Comparison of ENCODE assay signal across 14 cellular contexts in the genomic region with DNA sequence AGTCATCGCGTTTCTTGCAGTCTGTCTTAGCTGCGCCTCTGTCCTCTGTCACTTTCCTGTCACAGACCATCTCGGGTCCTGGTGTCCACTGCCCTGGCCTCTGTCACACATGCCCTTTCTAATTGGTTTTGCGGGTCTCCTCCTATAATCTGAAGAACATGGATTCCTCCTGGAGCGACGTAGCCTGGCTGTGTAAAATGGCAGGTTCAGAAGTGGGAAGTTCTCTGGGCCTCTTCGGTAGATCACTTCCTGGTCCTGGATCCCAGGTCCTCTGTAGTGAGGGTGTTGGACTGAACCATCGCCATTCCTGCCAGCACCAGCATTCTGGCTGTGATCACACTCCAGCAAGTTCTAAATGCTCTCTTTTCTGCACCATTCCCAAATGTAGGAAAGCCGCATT. TPM values are rescaled to one million over a fixed set of nuclear protein-coding genes. Genes with fewer than 3 reads are reported as not detected.
A peak's percentile ranks its signal among the peaks of the same experiment; 100 is the strongest.
DNase-seq lines count a peak whose midpoint lies in the region; ATAC-seq and TF ChIP-seq lines count a peak whose summit lies in the region.
"Had no signal": no experiment of that assay in that cellular context is flagged by ENCODE, and none has a peak within 500 bp of the region (broad histone marks: within the 10 kb centered on the region; RNA-seq: fewer than 3 reads in every experiment).

No MANE protein-coding gene starts in this region.

- POLR2A ChIA-PET in naive thymus-derived CD4-positive, alpha-beta T cell (lab: Charles Lee), result no interaction called here
- POLR2A ChIA-PET in CD4-positive, alpha-beta T cell (lab: Charles Lee), result no interaction called here
- POLR2A ChIA-PET in activated CD4-positive, alpha-beta memory T cell treated with anti-CD3 and anti-CD28 coated beads, Interleukin-2, amount 10 ng/mL, durations not matched to agents 7 days and 5 days (lab: Charles Lee), result no interaction called here

- H3K4me3 Mint-ChIP-seq in CD14-positive monocyte, result peak overlapping the region in 1 of 2 donors; percentile 83
- peak overlapping the region in 9 of 10 donors; percentile 21 to 79 (median 62) for H3K4me3 Mint-ChIP-seq in naive thymus-derived CD4-positive, alpha-beta T cell
- no peak overlapping the region for H3K4me3 Mint-ChIP-seq in CD4-positive, alpha-beta T cell
- no peak overlapping the region for H3K4me3 Mint-ChIP-seq in activated CD4-positive, alpha-beta memory T cell treated with anti-CD3 and anti-CD28 coated beads, Interleukin-2, amount 10 ng/mL, durations not matched to agents 7 days and 5 days
- H3K4me3 Mint-ChIP-seq: IgD-negative memory B cell had no signal

- no peak for ATAC-seq in naive thymus-derived CD4-positive, alpha-beta T cell
- no peak for ATAC-seq in CD4-positive, alpha-beta T cell (ENCODE audit: poor library complexity)
- ATAC-seq in mucosa of descending colon, result no peak

- peaks cover 33 to 52% (median 42%) of the 10 kb centered on the region in 3 donors for H3K27me3 Mint-ChIP-seq in CD14-positive monocyte (ENCODE audit: low read depth in 3 of 3)
- peaks cover 29 to 63% (median 46%) of the 10 kb centered on the region in 5 donors for H3K27me3 Mint-ChIP-seq in naive thymus-derived CD4-positive, alpha-beta T cell
- H3K27me3 Mint-ChIP-seq in CD4-positive, alpha-beta T cell, result peaks cover 58% of the 10 kb centered on the region
- H3K27me3 Mint-ChIP-seq in activated CD4-positive, alpha-beta memory T cell treated with anti-CD3 and anti-CD28 coated beads, Interleukin-2, amount 10 ng/mL, durations not matched to agents 7 days and 5 days, result peaks cover 60% of the 10 kb centered on the region

- H3K4me1 ChIP-seq in duodenal mucosa (ENCODE audit: control insufficient read depth in 1 of 2, insufficient read depth in 2 of 2, low read length in 2 of 2), result peaks cover 51 to 52% of the 10 kb centered on the region in 2 donors
- peaks cover 0 to 8% of the 10 kb centered on the region in 2 donors for H3K4me1 ChIP-seq in naive thymus-derived CD4-positive, alpha-beta T cell (ENCODE audit: control insufficient read depth in 2 of 2, insufficient read depth in 2 of 2, low read length in 2 of 2)
- H3K4me1 ChIP-seq in mucosa of descending colon (ENCODE audit: low read depth), result peaks cover 14% of the 10 kb centered on the region
- H3K4me1 ChIP-seq: parathyroid adenoma had no signal

- DNase-seq in CD14-positive monocyte (ENCODE audit: low spot score) (no peak), NCI-H1105 treated with DMSO at 0.1 percent for 48 hours (lab: John Stamatoyannopoulos, UW) (peak; percentile 17), mucosa of descending colon (no peak), HT-29 (ENCODE audit: low spot score) (no peak)
- DNase-seq in naive thymus-derived CD4-positive, alpha-beta T cell, result no peak
- DNase-seq in CD4-positive, alpha-beta T cell, result no peak
- no peak for DNase-seq in activated CD4-positive, alpha-beta memory T cell treated with anti-CD3 and anti-CD28 coated beads, Interleukin-2, amount 10 ng/mL, durations not matched to agents 7 days and 5 days
- DNase-seq: DMS 273 treated with DMSO at 0.1 percent for 48 hours, NCI-H1436 treated with DMSO at 0.1 percent for 48 hours, transverse colon had no signal

- H3K27ac Mint-ChIP-seq in CD14-positive monocyte, result peak overlapping the region in 4 of 7 donors; percentile 33 to 82 (median 56)
- H3K27ac Mint-ChIP-seq in naive thymus-derived CD4-positive, alpha-beta T cell, result no peak overlapping the region
- no peak overlapping the region for H3K27ac Mint-ChIP-seq in CD4-positive, alpha-beta T cell
- H3K27ac Mint-ChIP-seq in activated CD4-positive, alpha-beta memory T cell treated with anti-CD3 and anti-CD28 coated beads, Interleukin-2, amount 10 ng/mL, durations not matched to agents 7 days and 5 days, result no peak overlapping the region
- H3K27ac Mint-ChIP-seq: IgD-negative memory B cell had no signal

- CTCF ChIA-PET in naive thymus-derived CD4-positive, alpha-beta T cell (lab: Charles Lee), result interaction anchor here (1.1 kb wide), 1 partner anchor 9 kb away, joined by 4 read pairs; no protein-coding TSS in a partner anchor
- CTCF ChIA-PET in CD4-positive, alpha-beta T cell (lab: Charles Lee), result no interaction called here
- CTCF ChIA-PET in activated CD4-positive, alpha-beta memory T cell treated with anti-CD3 and anti-CD28 coated beads, Interleukin-2, amount 10 ng/mL, durations not matched to agents 7 days and 5 days (lab: Charles Lee), result no interaction called here

- peaks cover 0 to 2% of the 10 kb centered on the region in 2 donors for H3K36me3 Mint-ChIP-seq in CD14-positive monocyte
- H3K36me3 Mint-ChIP-seq in naive thymus-derived CD4-positive, alpha-beta T cell, result no peaks in the 10 kb centered on the region
- no peaks in the 10 kb centered on the region for H3K36me3 Mint-ChIP-seq in CD4-positive, alpha-beta T cell (ENCODE audit: low read depth)
- H3K36me3 Mint-ChIP-seq in activated CD4-positive, alpha-beta memory T cell treated with anti-CD3 and anti-CD28 coated beads, Interleukin-2, amount 10 ng/mL, durations not matched to agents 7 days and 5 days (ENCODE audit: low read depth), result no peaks in the 10 kb centered on the region
- H3K36me3 Mint-ChIP-seq: IgD-negative memory B cell had no signal

- H3K9me3 ChIP-seq in duodenal mucosa (ENCODE audit: control insufficient read depth in 1 of 2, low read length in 2 of 2) (no peaks in the 10 kb centered on the region), mucosa of descending colon (no peaks in the 10 kb centered on the region)
- no peaks in the 10 kb centered on the region for H3K9me3 ChIP-seq in naive thymus-derived CD4-positive, alpha-beta T cell (ENCODE audit: control insufficient read depth in 2 of 3, low read length in 3 of 3)
- no peaks in the 10 kb centered on the region for H3K9me3 ChIP-seq in CD4-positive, alpha-beta T cell (ENCODE audit: control insufficient read depth, low read length)
- H3K9me3 ChIP-seq: transverse colon had no signal

- H3K4me3 ChIP-seq in duodenal mucosa (ENCODE audit: low read depth in 1 of 2, low read length in 2 of 2), result peak overlapping the region; percentile 61 to 82
- no peak overlapping the region for H3K4me3 ChIP-seq in naive thymus-derived CD4-positive, alpha-beta T cell (ENCODE audit: low read length)
- H3K4me3 ChIP-seq in mucosa of descending colon, result no peak overlapping the region

- TF ChIP-seq CTCF in CD14-positive monocyte (IDR thresholded peaks at IDR 0.05) (no peak), mucosa of descending colon (IDR thresholded peaks at IDR 0.05) (no peak)
- no peak for TF ChIP-seq CTCF in CD4-positive, alpha-beta T cell (IDR thresholded peaks at IDR 0.05)

- H3K27ac ChIP-seq in duodenal mucosa (ENCODE audit: low read depth, low read length), result peak overlapping the region; percentile 87
- no peak overlapping the region for H3K27ac ChIP-seq in naive thymus-derived CD4-positive, alpha-beta T cell (ENCODE audit: low read depth, low read length)
- no peak overlapping the region for H3K27ac ChIP-seq in CD4-positive, alpha-beta T cell (ENCODE audit: low read depth, low read length)
- H3K27ac ChIP-seq: parathyroid adenoma, transverse colon had no signal

- H3K27me3 ChIP-seq in duodenal mucosa (ENCODE audit: control insufficient read depth in 1 of 2, insufficient read depth in 2 of 2, low read length in 2 of 2), result peaks cover 0 to 2% of the 10 kb centered on the region in 2 donors
- no peaks in the 10 kb centered on the region for H3K27me3 ChIP-seq in naive thymus-derived CD4-positive, alpha-beta T cell (ENCODE audit: control insufficient read depth in 2 of 2, insufficient read depth in 2 of 2, low read length in 2 of 2)
- H3K27me3 ChIP-seq in CD4-positive, alpha-beta T cell (ENCODE audit: control insufficient read depth, insufficient read depth, low read length), result peaks cover 43% of the 10 kb centered on the region

- H3K9me3 Mint-ChIP-seq in CD14-positive monocyte, result peaks cover 0 to 8% (median 4%) of the 10 kb centered on the region in 7 donors
- no peaks in the 10 kb centered on the region for H3K9me3 Mint-ChIP-seq in naive thymus-derived CD4-positive, alpha-beta T cell
- H3K9me3 Mint-ChIP-seq in CD4-positive, alpha-beta T cell, result no peaks in the 10 kb centered on the region
- no peaks in the 10 kb centered on the region for H3K9me3 Mint-ChIP-seq in activated CD4-positive, alpha-beta memory T cell treated with anti-CD3 and anti-CD28 coated beads, Interleukin-2, amount 10 ng/mL, durations not matched to agents 7 days and 5 days
- H3K9me3 Mint-ChIP-seq: IgD-negative memory B cell had no signal

- H3K4me1 Mint-ChIP-seq in CD14-positive monocyte, result peaks cover 5% of the 10 kb centered on the region
- peaks cover 0 to 36% (median 13%) of the 10 kb centered on the region in 7 donors for H3K4me1 Mint-ChIP-seq in naive thymus-derived CD4-positive, alpha-beta T cell
- H3K4me1 Mint-ChIP-seq in CD4-positive, alpha-beta T cell (ENCODE audit: low read depth), result peaks cover 13% of the 10 kb centered on the region
- no peaks in the 10 kb centered on the region for H3K4me1 Mint-ChIP-seq in activated CD4-positive, alpha-beta memory T cell treated with anti-CD3 and anti-CD28 coated beads, Interleukin-2, amount 10 ng/mL, durations not matched to agents 7 days and 5 days

- intact Hi-C loops in CD14-positive monocyte (cut with micrococcal nuclease), result no loop called here
- intact Hi-C loops in naive thymus-derived CD4-positive, alpha-beta T cell (cut with micrococcal nuclease), result no loop called here
- intact Hi-C loops in CD4-positive, alpha-beta T cell (cut with DNase I, micrococcal nuclease), result no loop called here
- intact Hi-C loops in mucosa of descending colon (cut with DNase I, micrococcal nuclease), result no loop called here

- peak overlapping the region; percentile 68 to 88 for H3K9ac ChIP-seq in duodenal mucosa (ENCODE audit: low read depth in 1 of 2, low read length in 2 of 2)
- H3K9ac ChIP-seq: parathyroid adenoma had no signal

- peaks cover 0 to 11% of the 10 kb centered on the region in 2 donors for H3K36me3 ChIP-seq in duodenal mucosa (ENCODE audit: control insufficient read depth in 1 of 2, insufficient read depth in 2 of 2, low read length in 2 of 2)
- no peaks in the 10 kb centered on the region for H3K36me3 ChIP-seq in naive thymus-derived CD4-positive, alpha-beta T cell (ENCODE audit: control insufficient read depth in 2 of 3, insufficient read depth in 3 of 3, low read length in 3 of 3)
- H3K36me3 ChIP-seq in mucosa of descending colon (ENCODE audit: low read depth), result no peaks in the 10 kb centered on the region
- H3K36me3 ChIP-seq: transverse colon had no signal

RNA-seq across cellular contexts. Expression of gene FAM3B, which starts 0.9 kb away (rescaled TPM):
- under 1 TPM in 1 of 2 donors, not detected in 1; 0.15 TPM for polyA plus RNA-seq in CD14-positive monocyte
- not detected for total RNA-seq in naive thymus-derived CD4-positive, alpha-beta T cell
- polyA plus RNA-seq in naive thymus-derived CD4-positive, alpha-beta T cell, result not detected
- total RNA-seq in CD4-positive, alpha-beta T cell, result not detected
- total RNA-seq in activated CD4-positive, alpha-beta memory T cell treated with anti-CD3 and anti-CD28 coated beads, Interleukin-2, amount 10 ng/mL, durations not matched to agents 7 days and 5 days, result not detected
- total RNA-seq in mucosa of descending colon, result 1 to 10 TPM in 1 of 3 donors, under 1 TPM in 1, not detected in 1; 0.70 to 2.3 TPM
- total RNA-seq in HT-29 (2014; rRNA removed; shearing (Covaris generic)), result not detected in 2 replicates
- total RNA-seq: lung microvascular endothelial cell had no signal
- polyA plus RNA-seq: IgD-negative memory B cell had no signal

RNA-seq across cellular contexts. Expression of gene MX2, which starts 44.4 kb away (rescaled TPM):
- polyA plus RNA-seq in CD14-positive monocyte, result 10 to 100 TPM; 43.1 to 50.3 TPM
- total RNA-seq in naive thymus-derived CD4-positive, alpha-beta T cell, result 100 to 1,000 TPM in 3 of 5 experiments, 10 to 100 TPM in 2; 84.8 to 116 (median 100) TPM
- polyA plus RNA-seq in naive thymus-derived CD4-positive, alpha-beta T cell, result 10 to 100 TPM; 46.7 to 49.5 TPM
- total RNA-seq in CD4-positive, alpha-beta T cell, result 10 to 100 TPM; 77.8 to 87.1 TPM
- total RNA-seq in activated CD4-positive, alpha-beta memory T cell treated with anti-CD3 and anti-CD28 coated beads, Interleukin-2, amount 10 ng/mL, durations not matched to agents 7 days and 5 days, result 100 to 1,000 TPM; 167 to 171 TPM
- total RNA-seq in mucosa of descending colon, result 1 to 10 TPM; 2.5 to 9.2 (median 6.3) TPM
- 1.9 and 3.4 TPM in 2 replicates for total RNA-seq in HT-29 (2014; rRNA removed; shearing (Covaris generic))

Comparison
In these comparisons a context has a peak if more than half of its experiments do, and no peak if none do; other contexts are left out.
1. H3K27ac Mint-ChIP-seq: peak in CD14-positive monocyte (4 of 7); none in naive thymus-derived CD4-positive, alpha-beta T cell (0 of 9), CD4-positive, alpha-beta T cell (single experiment) and activated CD4-positive, alpha-beta memory T cell treated with anti-CD3 and anti-CD28 coated beads, Interleukin-2, amount 10 ng/mL, durations not matched to agents 7 days and 5 days (single experiment).
2. H3K4me3 Mint-ChIP-seq: peak in naive thymus-derived CD4-positive, alpha-beta T cell (9 of 10); none in CD4-positive, alpha-beta T cell (single experiment) and activated CD4-positive, alpha-beta memory T cell treated with anti-CD3 and anti-CD28 coated beads, Interleukin-2, amount 10 ng/mL, durations not matched to agents 7 days and 5 days (single experiment).
3. H3K4me3 ChIP-seq: peak in duodenal mucosa (2 of 2); none in naive thymus-derived CD4-positive, alpha-beta T cell (single experiment) and mucosa of descending colon (single experiment).
4. RNA of gene MX2, which starts 44.4 kb away (total RNA-seq): 167 to 171 TPM in activated CD4-positive, alpha-beta memory T cell treated with anti-CD3 and anti-CD28 coated beads, Interleukin-2, amount 10 ng/mL, durations not matched to agents 7 days and 5 days, 84.8 to 116 TPM in naive thymus-derived CD4-positive, alpha-beta T cell and 77.8 to 87.1 TPM in CD4-positive, alpha-beta T cell; 2.5 to 9.2 TPM in mucosa of descending colon and 1.9 to 3.4 TPM in HT-29; every median in the first group is over 4 times any median in the second.